In genomic region chr7:39651262-39651661, GRCh38 we compare ENCODE assay signal across 18 cellular contexts. TPM values are rescaled to one million over a fixed set of nuclear protein-coding genes. Genes with fewer than 3 reads are reported as not detected.
DNase-seq lines count a peak whose midpoint lies in the region; FAIRE-seq and TF ChIP-seq lines count a peak whose summit lies in the region.
"Had no signal": no experiment of that assay in that cellular context is flagged by ENCODE, and none has a peak within 500 bp of the region (broad histone marks: within the 10 kb centered on the region; RNA-seq: fewer than 3 reads in every experiment).

No MANE protein-coding gene starts in this region.

- DNase-seq in GM18507 (ENCODE audit: extremely low spot score, insufficient read length, low read depth) (no peak), adipocyte (ENCODE audit: low read depth) (peak; percentile 29), fibroblast of pulmonary artery (ENCODE audit: low read depth) (peak; percentile 56), right atrium auricular region (ENCODE audit: low spot score) (no peak), SHP77 treated with DMSO at 0.1 percent for 48 hours (lab: John Stamatoyannopoulos, UW) (no peak), foreskin fibroblast (no peak)
- DNase-seq: activated CD4-positive, CD25-positive, alpha-beta regulatory T cell treated with anti-CD3 and anti-CD28 coated beads, Interleukin-2, amount 50 U/mL, for 72 hours; activated effector memory CD4-positive, alpha-beta T cell treated with anti-CD3 and anti-CD28 coated beads, Interleukin-2, amount 50 U/mL, for 16 hours; DMS53; NCI-H187; SIG-M5; stimulated activated CD4-positive, alpha-beta T cell treated with anti-CD3 and anti-CD28 coated beads, Interleukin-4, amount 100 ng/mL, for 1 hour; thyroid gland had no signal

- H3K27me3 ChIP-seq in adipocyte (replicated peaks; ENCODE audit: control insufficient read depth, insufficient read depth, low read length): no peaks in the 10 kb centered on the region
- H3K27me3 ChIP-seq in subcutaneous abdominal adipose tissue (ENCODE audit: control insufficient read depth in 5 of 5, insufficient read depth in 4 of 5, low read length in 5 of 5): no peaks in the 10 kb centered on the region
- H3K27me3 ChIP-seq in right atrium auricular region: no peaks in the 10 kb centered on the region
- H3K27me3 ChIP-seq: heart right ventricle, neutrophil, thyroid gland had no signal

- H3K4me3 ChIP-seq in adipocyte (ENCODE audit: low read length) (peak overlapping the region; percentile 61), fibroblast of pulmonary artery (replicated peaks; ENCODE audit: low read depth, low read length) (no peak overlapping the region), subcutaneous abdominal adipose tissue (ENCODE audit: low read depth in 1 of 5, low read length in 5 of 5) (peak overlapping the region in 1 of 5 donors; percentile 5), right atrium auricular region (no peak overlapping the region), foreskin fibroblast (ENCODE audit: low read depth in 1 of 2, low read length in 2 of 2) (no peak overlapping the region)
- H3K4me3 ChIP-seq: coronary artery, heart right ventricle, thyroid gland had no signal

- H3K9me3 ChIP-seq in adipocyte (ENCODE audit: control insufficient read depth, low read length) (peaks cover 6% of the 10 kb centered on the region), subcutaneous abdominal adipose tissue (ENCODE audit: control insufficient read depth in 5 of 5, low read length in 5 of 5) (peaks cover 0 to 6% (median 0%) of the 10 kb centered on the region in 5 donors), right atrium auricular region (no peaks in the 10 kb centered on the region)
- H3K9me3 ChIP-seq: neutrophil, thyroid gland had no signal

- H3K4me1 ChIP-seq in adipocyte (ENCODE audit: control insufficient read depth, insufficient read depth, low read length) (peaks cover 31% of the 10 kb centered on the region), subcutaneous abdominal adipose tissue (ENCODE audit: control insufficient read depth in 5 of 5, insufficient read depth in 5 of 5, low read length in 5 of 5) (peaks cover 0 to 27% (median 21%) of the 10 kb centered on the region in 5 donors), right atrium auricular region (peaks cover 0 to 38% of the 10 kb centered on the region in 2 donors)

- FAIRE-seq in GM18507 (lab: Jason Lieb, UNC): peak; percentile 18
- FAIRE-seq: endothelial cell of umbilical vein had no signal

- H3K36me3 ChIP-seq in adipocyte (ENCODE audit: control insufficient read depth, insufficient read depth, low read length, severe bottlenecking) (peaks cover 6% of the 10 kb centered on the region), subcutaneous abdominal adipose tissue (ENCODE audit: control insufficient read depth in 5 of 5, insufficient read depth in 5 of 5, low read length in 5 of 5) (peaks cover 0 to 4% (median 0%) of the 10 kb centered on the region in 5 donors), right atrium auricular region (no peaks in the 10 kb centered on the region)
- H3K36me3 ChIP-seq: heart right ventricle, neutrophil, thyroid gland had no signal

- H3K9ac ChIP-seq in adipocyte (ENCODE audit: low read length) (peak overlapping the region; percentile 44), subcutaneous abdominal adipose tissue (ENCODE audit: low read length in 5 of 5) (no peak overlapping the region)

- TF ChIP-seq CTCF in fibroblast of pulmonary artery (IDR thresholded peaks at IDR 0.05; ENCODE audit: low read length, missing control alignments): no peak
- no peak for TF ChIP-seq CTCF in right atrium auricular region (IDR thresholded peaks at IDR 0.05)
- TF ChIP-seq CTCF in foreskin fibroblast (IDR thresholded peaks at IDR 0.05; ENCODE audit: low read depth, low read length): no peak

- H3K27ac ChIP-seq in subcutaneous abdominal adipose tissue (ENCODE audit: low read depth, low read length): peak overlapping the region; percentile 76
- H3K27ac ChIP-seq in right atrium auricular region: no peak overlapping the region
- H3K27ac ChIP-seq: coronary artery, neutrophil, thyroid gland had no signal

RNA-seq across cellular contexts. Expression of gene RALA, which starts 27.9 kb away (rescaled TPM):
- total RNA-seq in right atrium auricular region: 10 to 100 TPM; 13.2 to 14.0 TPM

Comparison
In these comparisons a context has a peak if more than half of its experiments do, and no peak if none do; other contexts are left out.
1. DNase-seq: peak in adipocyte (single experiment) and fibroblast of pulmonary artery (single experiment); none in GM18507 (single experiment), right atrium auricular region (single experiment), SHP77 treated with DMSO at 0.1 percent for 48 hours (single experiment) and foreskin fibroblast (0 of 2).